ENCODE assay signal across 16 cellular contexts in the genomic region with DNA sequence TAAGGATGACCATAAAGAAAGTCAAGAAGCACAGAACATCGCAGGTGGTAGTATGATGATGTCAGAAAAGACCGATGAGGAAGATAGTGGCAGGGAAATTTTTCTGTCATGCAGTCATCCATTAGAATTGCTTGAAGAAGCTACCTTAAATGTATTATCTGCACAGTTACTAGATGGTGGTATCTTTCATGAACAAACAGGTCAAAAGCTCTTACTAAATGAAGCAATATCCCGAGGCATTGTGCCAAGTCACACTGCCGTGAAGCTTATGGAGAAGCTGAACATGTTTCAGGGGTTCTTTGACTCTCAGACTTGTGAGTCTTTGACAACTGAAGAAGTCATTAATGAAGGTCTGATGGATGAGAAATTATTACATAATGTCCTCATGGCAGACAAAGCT.
DNase-seq lines count a peak whose midpoint lies in the region; ATAC-seq lines count a peak whose summit lies in the region.
"Had no signal": no experiment of that assay in that cellular context is flagged by ENCODE, and none has a peak within 500 bp of the region (broad histone marks: within the 10 kb centered on the region; RNA-seq: fewer than 3 reads in every experiment).

No MANE protein-coding gene starts in this region.

- H3K4me3 Mint-ChIP-seq in activated CD4-positive, alpha-beta T cell treated with anti-CD3 and anti-CD28 coated beads, Interleukin-2, amount 10 ng/mL, durations not matched to agents 7 days and 5 days = no peak overlapping the region
- H3K4me3 Mint-ChIP-seq in activated CD4-positive, alpha-beta memory T cell treated with anti-CD3 and anti-CD28 coated beads for 36 hours = no peak overlapping the region
- H3K4me3 Mint-ChIP-seq: H9; stimulated activated naive B cell treated with anti-CD40 and anti-IgM and Interleukin-4, amounts not matched to agents 10 μg/mL and 1 μg/mL and 100 μg/mL, for 72 hours had no signal

- no peaks in the 10 kb centered on the region for H3K27me3 ChIP-seq in trophoblast cell (ENCODE audit: insufficient read depth, low read length)
- H3K27me3 ChIP-seq: cardiac muscle cell had no signal

- no peak overlapping the region for H2AFZ ChIP-seq in trophoblast cell (ENCODE audit: insufficient read depth, low read length, poor library complexity)

- H2BK120ac ChIP-seq in trophoblast cell (ENCODE audit: insufficient read depth, low read length, poor library complexity) = no peak overlapping the region

- POLR2A ChIA-PET in activated CD4-positive, alpha-beta T cell treated with anti-CD3 and anti-CD28 coated beads, Interleukin-2, amount 10 ng/mL, durations not matched to agents 7 days and 5 days (lab: Charles Lee) = no interaction called here
- POLR2A ChIA-PET in activated CD4-positive, alpha-beta memory T cell treated with anti-CD3 and anti-CD28 coated beads for 36 hours (lab: Charles Lee) = no interaction called here

- H2AK5ac ChIP-seq in trophoblast cell (ENCODE audit: low read length) = no peak overlapping the region

- H3K23ac ChIP-seq in trophoblast cell (ENCODE audit: low read length) = no peak overlapping the region

- CTCF ChIA-PET in activated CD4-positive, alpha-beta T cell treated with anti-CD3 and anti-CD28 coated beads, Interleukin-2, amount 10 ng/mL, durations not matched to agents 7 days and 5 days (lab: Charles Lee) = no interaction called here
- CTCF ChIA-PET in activated CD4-positive, alpha-beta memory T cell treated with anti-CD3 and anti-CD28 coated beads for 36 hours (lab: Charles Lee) = interaction anchor here (1.9 kb wide), 1 partner anchor 235 kb away, joined by 5 read pairs; no protein-coding TSS in a partner anchor

- no peaks in the 10 kb centered on the region for H3K9me3 Mint-ChIP-seq in activated CD4-positive, alpha-beta T cell treated with anti-CD3 and anti-CD28 coated beads, Interleukin-2, amount 10 ng/mL, durations not matched to agents 7 days and 5 days
- H3K9me3 Mint-ChIP-seq in activated CD4-positive, alpha-beta memory T cell treated with anti-CD3 and anti-CD28 coated beads for 36 hours = no peaks in the 10 kb centered on the region
- H3K9me3 Mint-ChIP-seq: H9; stimulated activated naive B cell treated with anti-CD40 and anti-IgM and Interleukin-4, amounts not matched to agents 10 μg/mL and 1 μg/mL and 100 μg/mL, for 72 hours had no signal

- intact Hi-C loops in activated CD4-positive, alpha-beta memory T cell treated with anti-CD3 and anti-CD28 coated beads for 36 hours (cut with micrococcal nuclease) = no loop called here

- no peak overlapping the region for H4K8ac ChIP-seq in trophoblast cell (ENCODE audit: low read depth, low read length)

- H2BK12ac ChIP-seq in trophoblast cell (ENCODE audit: low read length) = no peak overlapping the region

- H3K4ac ChIP-seq in trophoblast cell (ENCODE audit: low read depth, low read length) = no peak overlapping the region

- ATAC-seq in GM21447 (IDR thresholded peaks at IDR 0.05; ENCODE audit: unreplicated experiment) (no peak), HG03460 (IDR thresholded peaks at IDR 0.05; ENCODE audit: unreplicated experiment) (no peak)
- ATAC-seq: mucosa of descending colon; stimulated activated naive B cell treated with anti-CD40 and anti-IgM and Interleukin-4, amounts not matched to agents 10 μg/mL and 1 μg/mL and 100 μg/mL, for 72 hours had no signal

- peaks cover 12 to 39% of the 10 kb centered on the region in 2 experiments for H3K36me3 ChIP-seq in trophoblast cell (ENCODE audit: control insufficient read depth in 1 of 2, insufficient read depth in 2 of 2, low read length in 2 of 2)

- no peak overlapping the region for H2BK5ac ChIP-seq in trophoblast cell (ENCODE audit: low read depth, low read length, poor library complexity)

- WGBS in trophoblast cell (ENCODE audit: extremely low coverage, insufficient coverage, insufficient read length) = no CpG with 5 or more reads among the region's 4 CpGs

- peaks cover 33% of the 10 kb centered on the region for H3K4me1 Mint-ChIP-seq in activated CD4-positive, alpha-beta T cell treated with anti-CD3 and anti-CD28 coated beads, Interleukin-2, amount 10 ng/mL, durations not matched to agents 7 days and 5 days
- H3K4me1 Mint-ChIP-seq in activated CD4-positive, alpha-beta memory T cell treated with anti-CD3 and anti-CD28 coated beads for 36 hours (ENCODE audit: low read depth) = peaks cover 43% of the 10 kb centered on the region
- H3K4me1 Mint-ChIP-seq: H9; stimulated activated naive B cell treated with anti-CD40 and anti-IgM and Interleukin-4, amounts not matched to agents 10 μg/mL and 1 μg/mL and 100 μg/mL, for 72 hours had no signal

- H3K18ac ChIP-seq in trophoblast cell (ENCODE audit: low read length) = no peak overlapping the region

- H3K4me2 ChIP-seq in trophoblast cell (ENCODE audit: low read length) = no peak overlapping the region

- H3K4me1 ChIP-seq in trophoblast cell (ENCODE audit: control insufficient read depth in 1 of 2, insufficient read depth in 2 of 2, low read length in 2 of 2) = no peaks in the 10 kb centered on the region

- DNase-seq in activated CD4-positive, alpha-beta T cell treated with anti-CD3 and anti-CD28 coated beads, Interleukin-2, amount 10 ng/mL, durations not matched to agents 7 days and 5 days = no peak
- DNase-seq in activated CD4-positive, alpha-beta T cell treated with anti-CD3 and anti-CD28 coated beads, Interleukin-2, amount 50 U/mL, for 1 hour = no peak
- DNase-seq in activated CD4-positive, alpha-beta memory T cell treated with anti-CD3 and anti-CD28 coated beads for 36 hours = no peak
- DNase-seq in fibroblast of gingiva (ENCODE audit: low read depth) (peak; percentile 9), trophoblast cell (peak; percentile 50 to 87), Kasumi-1 (lab: John Stamatoyannopoulos, UW) (no peak)
- DNase-seq: activated effector memory CD4-positive, alpha-beta T cell treated with anti-CD3 and anti-CD28 coated beads, Interleukin-2, amount 50 U/mL, for 16 hours; COR-L47; H9; mucosa of descending colon; NCI-H187; Right ventricle myocardium superior; stimulated activated naive B cell treated with anti-CD40 and anti-IgM and Interleukin-4, amounts not matched to agents 10 μg/mL and 1 μg/mL and 100 μg/mL, for 72 hours had no signal

- no peak overlapping the region for H4K12ac ChIP-seq in trophoblast cell (ENCODE audit: low read depth, low read length)

- peak overlapping the region; percentile 51 for H3K27ac Mint-ChIP-seq in activated CD4-positive, alpha-beta T cell treated with anti-CD3 and anti-CD28 coated beads, Interleukin-2, amount 10 ng/mL, durations not matched to agents 7 days and 5 days
- H3K27ac Mint-ChIP-seq in activated CD4-positive, alpha-beta memory T cell treated with anti-CD3 and anti-CD28 coated beads for 36 hours = peak overlapping the region; percentile 57

- no peaks in the 10 kb centered on the region for H3K27me3 Mint-ChIP-seq in activated CD4-positive, alpha-beta T cell treated with anti-CD3 and anti-CD28 coated beads, Interleukin-2, amount 10 ng/mL, durations not matched to agents 7 days and 5 days
- H3K27me3 Mint-ChIP-seq in activated CD4-positive, alpha-beta memory T cell treated with anti-CD3 and anti-CD28 coated beads for 36 hours = no peaks in the 10 kb centered on the region
- H3K27me3 Mint-ChIP-seq: stimulated activated naive B cell treated with anti-CD40 and anti-IgM and Interleukin-4, amounts not matched to agents 10 μg/mL and 1 μg/mL and 100 μg/mL, for 72 hours had no signal

- H3K27ac ChIP-seq in trophoblast cell (ENCODE audit: low read depth, low read length) = no peak overlapping the region
- H3K27ac ChIP-seq: cardiac muscle cell had no signal

- no peak overlapping the region for H3K9ac ChIP-seq in trophoblast cell (ENCODE audit: low read length)

- H4K91ac ChIP-seq in trophoblast cell (ENCODE audit: low read depth, low read length) = no peak overlapping the region

- H3K14ac ChIP-seq in trophoblast cell (ENCODE audit: low read length) = no peak overlapping the region

- no peaks in the 10 kb centered on the region for H3K9me3 ChIP-seq in trophoblast cell (ENCODE audit: insufficient read depth, low read depth, low read length)
- H3K9me3 ChIP-seq: mucosa of descending colon had no signal

- no peak overlapping the region for H3K4me3 ChIP-seq in trophoblast cell (ENCODE audit: low read depth, low read length)
- H3K4me3 ChIP-seq: cardiac muscle cell, mucosa of descending colon had no signal

- no peaks in the 10 kb centered on the region for H3K79me2 ChIP-seq in trophoblast cell (ENCODE audit: control insufficient read depth, insufficient read depth, low read length, poor library complexity)

- H3K79me1 ChIP-seq in trophoblast cell (ENCODE audit: low read length) = no peaks in the 10 kb centered on the region

- H3K36me3 Mint-ChIP-seq in activated CD4-positive, alpha-beta T cell treated with anti-CD3 and anti-CD28 coated beads, Interleukin-2, amount 10 ng/mL, durations not matched to agents 7 days and 5 days (ENCODE audit: low read depth) = peaks cover 81% of the 10 kb centered on the region
- H3K36me3 Mint-ChIP-seq in activated CD4-positive, alpha-beta memory T cell treated with anti-CD3 and anti-CD28 coated beads for 36 hours = peaks cover 52% of the 10 kb centered on the region

Comparison
In these comparisons a context has a peak if more than half of its experiments do, and no peak if none do; other contexts are left out.
1. DNase-seq: peak in fibroblast of gingiva (single experiment) and trophoblast cell (2 of 2); none in activated CD4-positive, alpha-beta T cell treated with anti-CD3 and anti-CD28 coated beads, Interleukin-2, amount 10 ng/mL, durations not matched to agents 7 days and 5 days (single experiment), activated CD4-positive, alpha-beta T cell treated with anti-CD3 and anti-CD28 coated beads, Interleukin-2, amount 50 U/mL, for 1 hour (single experiment), activated CD4-positive, alpha-beta memory T cell treated with anti-CD3 and anti-CD28 coated beads for 36 hours (single experiment) and Kasumi-1 (0 of 2).